ENCODE assay signal across 8 cellular contexts in the genomic region with DNA sequence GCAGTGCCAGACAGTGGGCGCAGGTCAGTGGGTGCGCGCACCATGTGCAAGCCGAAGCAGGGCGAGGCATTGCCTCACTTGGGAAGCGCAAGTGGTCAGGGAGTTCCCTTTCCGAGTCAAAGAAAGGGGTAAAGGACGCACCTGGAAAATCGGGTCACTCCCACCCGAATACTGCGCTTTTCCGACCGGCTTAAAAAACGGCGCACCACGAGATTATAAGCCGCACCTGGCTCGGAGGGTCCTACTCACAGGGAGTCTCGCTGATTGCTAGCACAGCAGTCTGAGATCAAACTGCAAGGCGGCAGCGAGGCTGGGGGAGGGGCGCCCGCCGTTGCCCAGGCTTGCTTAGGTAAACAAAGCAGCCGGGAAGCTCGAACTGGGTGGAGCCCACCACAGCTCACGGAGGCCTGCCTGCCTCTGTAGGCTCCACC.
DNase-seq lines count a peak whose midpoint lies in the region; ATAC-seq and TF ChIP-seq lines count a peak whose summit lies in the region.
"Not testable (repeated sequence)": the region's sequence is repeated elsewhere in the genome, so short reads cannot be mapped to it uniquely, and the experiment has no call there.

No MANE protein-coding gene starts in this region.

- H3K4me3 Mint-ChIP-seq in chondrocyte (ENCODE audit: unreplicated experiment), result peak overlapping the region; percentile 87
- peak overlapping the region; percentile 50 to 86 (median 73) for H3K4me3 Mint-ChIP-seq in naive thymus-derived CD8-positive, alpha-beta T cell

- not testable (repeated sequence) for H3K27ac ChIP-seq in Panc1 (ENCODE audit: low read length)
- H3K27ac ChIP-seq in hepatocyte, result peak overlapping the region; percentile 83
- H3K27ac ChIP-seq in stomach, result peak overlapping the region in 2 of 5 donors; percentile 20 to 35

- H4K20me1 ChIP-seq in hepatocyte (ENCODE audit: insufficient read depth, poor library complexity, severe bottlenecking), result not testable (repeated sequence)

- not testable (repeated sequence) for H3K9me2 ChIP-seq in hepatocyte (replicated peaks; ENCODE audit: insufficient read depth)

- H3K4me3 ChIP-seq in Panc1 (ENCODE audit: low read depth in 2 of 2, low read length in 2 of 2) (peak overlapping the region; percentile 19 to 51), hepatocyte (peak overlapping the region; percentile 61), stomach (peak overlapping the region; percentile 11 to 35 (median 26))

- H3K36me3 Mint-ChIP-seq in chondrocyte (ENCODE audit: low read depth); naive thymus-derived CD8-positive, alpha-beta T cell: not testable (repeated sequence)

- not testable (repeated sequence) for TF ChIP-seq CTCF in Panc1 (IDR thresholded peaks at IDR 0.05); chondrocyte (IDR thresholded peaks at IDR 0.05); hepatocyte (IDR thresholded peaks at IDR 0.05; ENCODE audit: poor library complexity); stomach (IDR thresholded peaks at IDR 0.05)

- WGBS in hepatocyte (ENCODE audit: low lambda C conversion rate, missing lambda C conversion rate), result 34% methylated on average over 26 of the region's 27 CpGs
- WGBS in stomach, 5 donors, result 50 to 70% (median 67%) methylated on average over 21 to 27 of the region's 27 CpGs

- not testable (repeated sequence) for TF ChIP-seq POLR2A in stomach (IDR thresholded peaks at IDR 0.05)

- H3K4me1 Mint-ChIP-seq in chondrocyte (ENCODE audit: low read depth); naive thymus-derived CD8-positive, alpha-beta T cell: not testable (repeated sequence)

- BruUV-seq in Panc1 (replicated peaks; lab: Mats Ljungman, UMichigan), result not testable (repeated sequence)

- in situ Hi-C loops in Panc1 (cut with HindIII; ENCODE audit: low pct_unique_long_range_greater_than_20kb, low sequenced_read_pairs), result not testable (repeated sequence)

- H2AFZ ChIP-seq in hepatocyte, result peak overlapping the region; percentile 90

- not testable (repeated sequence) for TF ChIP-seq EP300 in stomach (IDR thresholded peaks at IDR 0.05)

- peak overlapping the region; percentile 78 for H3K4me2 ChIP-seq in hepatocyte

- not testable (repeated sequence) for ATAC-seq in Panc1; naive thymus-derived CD8-positive, alpha-beta T cell

- CTCF ChIA-PET in Panc1 (lab: Charles Lee), result not testable (repeated sequence)

- H3K27me3 ChIP-seq in Panc1 (ENCODE audit: control insufficient read depth, insufficient read depth, low read length); hepatocyte; stomach: not testable (repeated sequence)

- H3K36me3 ChIP-seq in Panc1 (ENCODE audit: control insufficient read depth, insufficient read depth, low read length); hepatocyte (replicated peaks; ENCODE audit: insufficient read depth, low read depth); stomach: not testable (repeated sequence)

- H3K9me3 ChIP-seq in Panc1 (ENCODE audit: control insufficient read depth, insufficient read depth, low read depth, low read length); hepatocyte (ENCODE audit: low read depth); stomach: not testable (repeated sequence)

- H3K4me1 ChIP-seq in Panc1 (ENCODE audit: control insufficient read depth, insufficient read depth, low read length); hepatocyte (ENCODE audit: insufficient read depth); stomach: not testable (repeated sequence)

- H3K79me2 ChIP-seq in hepatocyte, result peaks cover 38% of the 10 kb centered on the region

- intact Hi-C loops in Panc1 (cut with micrococcal nuclease; ENCODE audit: unreplicated experiment); stomach (cut with DNase I; ENCODE audit: low total_unique reads): not testable (repeated sequence)

- peak overlapping the region; percentile 68 for H3K27ac Mint-ChIP-seq in chondrocyte (ENCODE audit: unreplicated experiment)
- H3K27ac Mint-ChIP-seq in naive thymus-derived CD8-positive, alpha-beta T cell, result peak overlapping the region in 8 of 10 donors; percentile 38 to 83 (median 72)

- not testable (repeated sequence) for H3K9me3 Mint-ChIP-seq in chondrocyte (ENCODE audit: low read depth); naive thymus-derived CD8-positive, alpha-beta T cell

- POLR2A ChIA-PET in Panc1 (lab: Charles Lee); naive thymus-derived CD8-positive, alpha-beta T cell (lab: Charles Lee): not testable (repeated sequence)

- peak; percentile 21 for DNase-seq in COR-L47 (lab: John Stamatoyannopoulos, UW)
- DNase-seq in NCI-H1436 (lab: John Stamatoyannopoulos, UW), result peak; percentile 8
- DNase-seq in Panc1 (ENCODE audit: low read depth, low spot score); chondrocyte (ENCODE audit: low spot score); hepatocyte (ENCODE audit: low spot score); stomach: not testable (repeated sequence)
- peak; percentile 22 to 25 for DNase-seq in activated T-cell treated with anti-CD3 and anti-CD28 coated beads, Interleukin-2, amount 50 U/mL, for 48 hours
- DNase-seq in naive thymus-derived CD8-positive, alpha-beta T cell, result peak in 3 of 10 donors; percentile 8 to 38 (median 20)

- H3K27me3 Mint-ChIP-seq in chondrocyte (ENCODE audit: low read depth), result not testable (repeated sequence)
- H3K27me3 Mint-ChIP-seq in naive thymus-derived CD8-positive, alpha-beta T cell, result peaks cover 0 to 14% (median 4%) of the 10 kb centered on the region in 5 donors
